ENCODE assay signal across 8 cellular contexts in the genomic region with DNA sequence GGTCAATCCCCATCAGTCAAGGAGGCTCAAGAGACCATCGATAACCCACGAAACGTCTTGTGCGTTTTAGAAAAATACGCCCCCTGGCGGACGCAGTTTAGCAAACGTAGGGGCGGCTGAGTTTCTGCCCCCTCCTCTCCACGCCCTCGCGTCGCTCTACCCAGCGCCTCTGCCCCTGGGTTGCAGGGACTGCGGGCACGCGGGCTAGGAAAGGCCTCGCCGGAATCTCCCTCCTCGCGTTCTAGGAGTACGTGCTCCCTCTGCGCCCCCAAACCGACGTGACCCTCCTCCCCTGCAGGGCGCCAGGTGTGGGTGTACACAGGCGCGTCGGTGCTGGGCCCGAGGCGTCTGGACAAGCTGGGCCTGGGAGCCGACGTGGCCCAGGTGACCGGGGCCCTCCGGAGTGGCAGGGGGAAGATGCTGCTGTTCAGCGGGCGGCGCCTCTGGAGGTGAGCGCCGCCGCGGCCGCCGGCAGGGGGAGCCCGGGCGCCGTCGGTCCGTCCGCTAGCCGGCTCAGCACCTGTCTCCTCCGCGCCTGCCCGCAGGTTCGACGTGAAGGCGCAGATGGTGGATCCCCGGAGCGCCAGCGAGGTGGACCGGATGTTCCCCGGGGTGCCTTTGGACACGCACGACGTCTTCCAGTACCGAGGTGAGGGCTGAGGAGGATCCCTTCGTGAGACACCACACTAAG. TPM values are rescaled to one million over a fixed set of nuclear protein-coding genes. Genes with fewer than 3 reads are reported as not detected.
A peak's percentile ranks its signal among the peaks of the same experiment; 100 is the strongest.
DNase-seq lines count a peak whose midpoint lies in the region; ATAC-seq, FAIRE-seq and TF ChIP-seq lines count a peak whose summit lies in the region.

No MANE protein-coding gene starts in this region.

- no peak for FAIRE-seq in A549 (lab: Jason Lieb, UNC)

- peaks cover 1% of the 10 kb centered on the region for H3K27me3 ChIP-seq in OCI-LY1 (ENCODE audit: insufficient read depth, low read length)
- peaks cover 48% of the 10 kb centered on the region for H3K27me3 ChIP-seq in fibroblast of lung (ENCODE audit: control insufficient read depth, insufficient read depth, low read length)
- H3K27me3 ChIP-seq in osteoblast (ENCODE audit: insufficient read depth, low read length): peaks cover 37% of the 10 kb centered on the region
- peaks cover 0 to 3% of the 10 kb centered on the region in 2 donors for H3K27me3 ChIP-seq in aorta (ENCODE audit: control insufficient read depth in 1 of 2, insufficient read depth in 2 of 2, low read length in 1 of 2)

- H3K79me2 ChIP-seq in OCI-LY1 (ENCODE audit: insufficient read depth, low read length) (no peaks in the 10 kb centered on the region), fibroblast of lung (ENCODE audit: control insufficient read depth, insufficient read depth, low read length) (no peaks in the 10 kb centered on the region), osteoblast (ENCODE audit: insufficient read depth, low read length) (no peaks in the 10 kb centered on the region)

- DNase-seq in A549 (ENCODE audit: low read depth in 1 of 2, low spot score in 1 of 2) (peak; percentile 68 to 81), HuH-7.5 (ENCODE audit: low spot score) (peak; percentile 80), activated T-cell treated with anti-CD3 and anti-CD28 coated beads for 48 hours (ENCODE audit: low read depth) (peak; percentile 74), fibroblast of lung (ENCODE audit: low read depth in 2 of 2) (peak in 1 of 2 donors; percentile 37), osteoblast (ENCODE audit: insufficient read length, low spot score, missing footprints) (peak; percentile 94), aorta (no peak)

- TF ChIP-seq RAD21 in A549 (conservative IDR thresholded peaks at IDR 0.05 in 1 of 2, IDR thresholded peaks at IDR 0.05 in 1 of 2): peak; percentile 53 to 83

- H3K9ac ChIP-seq in OCI-LY1 (ENCODE audit: low read length) (no peak overlapping the region), fibroblast of lung (ENCODE audit: insufficient read depth, low read length) (no peak overlapping the region)

- 5% methylated on average over 28 of the region's 67 CpGs for WGBS in A549 (ENCODE audit: missing lambda C conversion rate)
- WGBS in aorta, 2 donors: 1 to 2% methylated on average over 66 to 67 of the region's 67 CpGs

- TF ChIP-seq EP300 in A549 (IDR thresholded peaks at IDR 0.05): no peak

- H3K9me2 ChIP-seq in OCI-LY1 (ENCODE audit: low read depth, low read length): no peaks in the 10 kb centered on the region

- H3K4me3 ChIP-seq in A549: peak overlapping the region; percentile 44
- peak overlapping the region; percentile 32 for H3K4me3 ChIP-seq in OCI-LY1 (ENCODE audit: low read depth, low read length, poor library complexity, severe bottlenecking)
- H3K4me3 ChIP-seq in fibroblast of lung (replicated peaks in 1 of 4; ENCODE audit: control extremely low read depth in 1 of 4, insufficient read depth in 1 of 4, low read depth in 3 of 4, low read length in 4 of 4): no peak overlapping the region
- H3K4me3 ChIP-seq in osteoblast (ENCODE audit: insufficient read depth, low read length): no peak overlapping the region
- H3K4me3 ChIP-seq in aorta (ENCODE audit: low read length in 2 of 2): no peak overlapping the region

- H3K4me1 ChIP-seq in A549 (peaks cover 8% of the 10 kb centered on the region), OCI-LY1 (ENCODE audit: insufficient read depth, low read length, severe bottlenecking) (peaks cover 7% of the 10 kb centered on the region), fibroblast of lung (ENCODE audit: control insufficient read depth, extremely low read depth, insufficient read depth, low read length) (no peaks in the 10 kb centered on the region), osteoblast (ENCODE audit: insufficient read depth, low read length) (no peaks in the 10 kb centered on the region), aorta (ENCODE audit: control insufficient read depth in 1 of 2, insufficient read depth in 2 of 2, low read length in 2 of 2) (no peaks in the 10 kb centered on the region)

- H3K9me3 ChIP-seq in A549 (no peaks in the 10 kb centered on the region), OCI-LY1 (ENCODE audit: low read length) (no peaks in the 10 kb centered on the region; the same call in 1 of the 2 replicates), fibroblast of lung (ENCODE audit: control insufficient read depth, insufficient read depth, low read depth, low read length) (no peaks in the 10 kb centered on the region), osteoblast (ENCODE audit: low read depth, low read length) (no peaks in the 10 kb centered on the region), aorta (ENCODE audit: control insufficient read depth, low read length) (no peaks in the 10 kb centered on the region)

- H3K27ac ChIP-seq in A549: peak overlapping the region; percentile 44 to 69; a peak in 2 of 6 replicates
- H3K27ac ChIP-seq in OCI-LY1 (ENCODE audit: low read depth, low read length, poor library complexity, severe bottlenecking): no peak overlapping the region
- H3K27ac ChIP-seq in fibroblast of lung (ENCODE audit: insufficient read depth, low read length): no peak overlapping the region
- H3K27ac ChIP-seq in osteoblast (ENCODE audit: low read depth, low read length): no peak overlapping the region
- no peak overlapping the region for H3K27ac ChIP-seq in aorta (ENCODE audit: low read depth in 1 of 2, low read length in 2 of 2)

- H3K4me2 ChIP-seq in A549: peak overlapping the region; percentile 100
- peak overlapping the region; percentile 59 for H3K4me2 ChIP-seq in OCI-LY1 (ENCODE audit: low read length)
- peak overlapping the region; percentile 23 for H3K4me2 ChIP-seq in fibroblast of lung (ENCODE audit: extremely low read depth, insufficient read depth, low read length)
- H3K4me2 ChIP-seq in osteoblast (ENCODE audit: insufficient read depth, low read length): no peak overlapping the region

- peak; percentile 89 to 93 for ATAC-seq in A549
- ATAC-seq in GM18868 (IDR thresholded peaks at IDR 0.05; ENCODE audit: unreplicated experiment): peak; percentile 74
- peak; percentile 71 for ATAC-seq in aorta (ENCODE audit: low FRiP score)

- H2AFZ ChIP-seq in OCI-LY1 (ENCODE audit: low read length): no peak overlapping the region
- no peak overlapping the region for H2AFZ ChIP-seq in fibroblast of lung (ENCODE audit: low read length)
- H2AFZ ChIP-seq in osteoblast (ENCODE audit: low read length): no peak overlapping the region

- 0 out of 2 replicates have a peak, but pooled peaks have one; percentile 23 for TF ChIP-seq POLR2A in A549 (IDR thresholded peaks at IDR 0.05; ENCODE audit: low read length)

- H4K20me1 ChIP-seq in OCI-LY1 (ENCODE audit: insufficient read depth, low read length): no peaks in the 10 kb centered on the region
- H4K20me1 ChIP-seq in fibroblast of lung (ENCODE audit: control insufficient read depth, extremely low read depth, insufficient read depth, low read length): no peaks in the 10 kb centered on the region
- no peaks in the 10 kb centered on the region for H4K20me1 ChIP-seq in osteoblast (ENCODE audit: insufficient read depth, low read length)

- intact Hi-C loops in aorta (cut with DNase I): no loop called here

- POLR2A ChIA-PET in A549 (lab: Yijun Ruan, JAX): interaction anchor here (0.6 to 1.2 kb wide), 3 partner anchors 27 to 1587 kb away, joined by 3 to 5 read pairs (median 5); no protein-coding TSS in a partner anchor

- CTCF ChIA-PET in A549 (lab: Yijun Ruan, JAX): interaction anchor here (0.6 to 20.1 kb wide), 79 partner anchors 10 to 918 kb away, joined by 3 to 450 read pairs (median 4); a partner anchor contains a TSS

- TF ChIP-seq CTCF in A549 (IDR thresholded peaks at IDR 0.05) (peak; percentile 74), OCI-LY1 (IDR thresholded peaks at IDR 0.05; ENCODE audit: low read length) (peak; percentile 80), fibroblast of lung (conservative IDR thresholded peaks at IDR 0.05 in 1 of 2, IDR thresholded peaks at IDR 0.05 in 1 of 2; ENCODE audit: low read depth in 1 of 2, low read length in 2 of 2) (peak; percentile 62 to 63), osteoblast (IDR thresholded peaks at IDR 0.05; ENCODE audit: extremely low read depth, low read depth, low read length) (peak; percentile 50)

- no peaks in the 10 kb centered on the region for H3F3A ChIP-seq in OCI-LY1 (ENCODE audit: insufficient read depth, low read length)

- H3K36me3 ChIP-seq in OCI-LY1 (ENCODE audit: insufficient read depth, low read length) (no peaks in the 10 kb centered on the region), fibroblast of lung (ENCODE audit: control insufficient read depth, insufficient read depth, low read length) (no peaks in the 10 kb centered on the region), osteoblast (ENCODE audit: insufficient read depth, low read length) (no peaks in the 10 kb centered on the region), aorta (ENCODE audit: control insufficient read depth in 1 of 2, insufficient read depth in 2 of 2, low read length in 1 of 2) (no peaks in the 10 kb centered on the region)

RNA-seq across cellular contexts. Expression of a gene that starts 5.3 kb away (rescaled TPM):
- polyA plus RNA-seq in A549 (2011; rRNA removed) (0.09 and 0.12 TPM in 2 replicates), A549 (2017; fragmentation: RNase III; extraction: RNeasy Plus Mini Kit Qiagen cat#74134 plus additional on column Dnase treatment) (0.06 to 0.34 TPM (median 0.24 TPM) in 3 replicates), fibroblast of lung (not detected in 2 replicates), aorta (1 to 10 TPM in 1 of 2 donors, under 1 TPM in 1; 0.15 to 3.1 TPM)
- polyA plus RNA-seq in A549 (2012; cell fraction: cytosol; rRNA removed): 0.14 and 0.16 TPM in 2 replicates
- 0.43 and 0.44 TPM in 2 replicates for polyA plus RNA-seq in A549 (2012; cell fraction: nucleus; rRNA removed)
- 0.21 TPM in 1 of 2 replicates, not detected in the other for polyA minus RNA-seq in A549 (2011; rRNA and poly(A)+ RNA removed)
- total RNA-seq in fibroblast of lung (not detected in 2 replicates), osteoblast (0.29 and 2.5 TPM in 2 replicates), aorta (1 to 10 TPM; 5.1 to 6.0 TPM)
- polyA plus RNA-seq in fibroblast of lung (2012): not detected in 2 replicates
- polyA minus RNA-seq in fibroblast of lung (ENCODE audit: low replicate concordance): not detected in 2 replicates

RNA-seq across cellular contexts. Expression of a gene that starts 15.0 kb away (rescaled TPM):
- polyA plus RNA-seq in A549 (2011; rRNA removed) (3.0 and 3.5 TPM in 2 replicates), A549 (2017; fragmentation: RNase III; extraction: RNeasy Plus Mini Kit Qiagen cat#74134 plus additional on column Dnase treatment) (10.8 to 11.7 TPM (median 11.5 TPM) in 3 replicates), fibroblast of lung (0.11 and 0.27 TPM in 2 replicates), aorta (not detected)
- 12.7 and 14.6 TPM in 2 replicates for polyA plus RNA-seq in A549 (2012; cell fraction: cytosol; rRNA removed)
- polyA plus RNA-seq in A549 (2012; cell fraction: nucleus; rRNA removed): 6.4 and 6.7 TPM in 2 replicates
- 2.9 and 4.9 TPM in 2 replicates for polyA minus RNA-seq in A549 (2011; rRNA and poly(A)+ RNA removed)
- total RNA-seq in fibroblast of lung (0.26 and 0.50 TPM in 2 replicates), osteoblast (under 0.01 TPM in 2 replicates), aorta (1 to 10 TPM in 1 of 2 donors, under 1 TPM in 1; 0.94 to 2.4 TPM)
- polyA plus RNA-seq in fibroblast of lung (2012): 0.29 and 1.6 TPM in 2 replicates
- polyA minus RNA-seq in fibroblast of lung (ENCODE audit: low replicate concordance): not detected in 2 replicates

RNA-seq across cellular contexts. Expression of a gene that starts 42.0 kb away (rescaled TPM):
- polyA plus RNA-seq in A549 (2011; rRNA removed) (7.3 and 8.4 TPM in 2 replicates), A549 (2017; fragmentation: RNase III; extraction: RNeasy Plus Mini Kit Qiagen cat#74134 plus additional on column Dnase treatment) (9.1 to 10.3 TPM (median 9.3 TPM) in 3 replicates), fibroblast of lung (4.8 and 6.7 TPM in 2 replicates), aorta (10 to 100 TPM in 1 of 2 donors, 1 to 10 TPM in 1; 2.8 to 31.4 TPM)
- polyA plus RNA-seq in A549 (2012; cell fraction: cytosol; rRNA removed): 15.0 and 17.8 TPM in 2 replicates
- 58.4 and 78.4 TPM in 2 replicates for polyA plus RNA-seq in A549 (2012; cell fraction: nucleus; rRNA removed)
- 22.3 and 31.1 TPM in 2 replicates for polyA minus RNA-seq in A549 (2011; rRNA and poly(A)+ RNA removed)
- total RNA-seq in fibroblast of lung (7.2 and 10.2 TPM in 2 replicates), osteoblast (18.3 and 20.3 TPM in 2 replicates), aorta (10 to 100 TPM; 18.4 to 22.7 TPM)
- polyA plus RNA-seq in fibroblast of lung (2012): 6.9 and 8.5 TPM in 2 replicates
- polyA minus RNA-seq in fibroblast of lung (ENCODE audit: low replicate concordance): 24.7 and 35.4 TPM in 2 replicates

Comparison
In these comparisons a context has a peak if more than half of its experiments do, and no peak if none do; other contexts are left out.
1. DNase-seq: peak in A549 (2 of 2), HuH-7.5 (single experiment), activated T-cell treated with anti-CD3 and anti-CD28 coated beads for 48 hours (single experiment) and osteoblast (single experiment); none in aorta (0 of 2).
2. H3K27ac ChIP-seq: peak in A549 (2 of 2); none in OCI-LY1 (single experiment), fibroblast of lung (single experiment), osteoblast (single experiment) and aorta (0 of 2).
3. H3K4me3 ChIP-seq: peak in A549 (single experiment) and OCI-LY1 (single experiment); none in fibroblast of lung (0 of 4), osteoblast (single experiment) and aorta (0 of 2).
4. Peak in every context shown above with its lines, with median percentiles within 50 percentile points of each other: ATAC-seq and CTCF ChIP-seq.